10 cellular contexts compared by ENCODE assay signal in the genomic region with DNA sequence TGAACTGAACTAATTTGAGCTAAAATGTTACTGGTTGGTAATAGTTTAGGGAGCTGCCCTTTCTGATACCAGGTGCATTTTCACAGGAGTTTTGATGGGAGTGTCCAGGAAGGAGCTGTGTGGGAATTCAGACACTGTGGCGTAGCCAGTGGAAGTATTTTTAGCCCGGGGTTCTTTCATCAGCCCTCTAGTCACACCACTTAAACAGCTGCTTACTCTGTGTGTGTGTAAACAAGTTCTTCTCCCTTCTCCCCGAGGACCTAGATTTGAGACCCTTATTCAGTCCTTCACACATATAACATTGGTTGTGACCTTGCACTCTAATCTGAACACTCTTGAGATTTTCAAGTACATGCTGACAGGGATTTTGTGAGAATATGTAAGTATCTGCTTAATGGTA.
"Had no signal": no experiment of that assay in that cellular context is flagged by ENCODE, and none has a peak within 500 bp of the region (broad histone marks: within the 10 kb centered on the region; RNA-seq: fewer than 3 reads in every experiment).

No MANE protein-coding gene starts in this region.

- H3K4me1 ChIP-seq: ascending aorta, foreskin keratinocyte had no signal

- ATAC-seq: activated naive CD8-positive, alpha-beta T cell treated with anti-CD3 and anti-CD28 coated beads, Interleukin-2, amount 50 U/mL, for 24 hours; activated T-cell treated with anti-CD3 and anti-CD28 coated beads, Interleukin-2, amount 50 U/mL, for 72 hours; foreskin keratinocyte; mucosa of descending colon had no signal

- H3K4me3 ChIP-seq: ascending aorta, cardiac muscle cell, mucosa of descending colon, upper lobe of left lung had no signal

- DNase-seq: activated CD4-positive, alpha-beta memory T cell treated with anti-CD3 and anti-CD28 coated beads, Interleukin-2, amount 10 ng/mL, durations not matched to agents 7 days and 5 days; activated naive CD8-positive, alpha-beta T cell treated with anti-CD3 and anti-CD28 coated beads, Interleukin-2, amount 50 U/mL, for 24 hours; activated T-cell treated with anti-CD3 and anti-CD28 coated beads, Interleukin-2, amount 50 U/mL, for 72 hours; foreskin keratinocyte; mucosa of descending colon; stimulated activated CD4-positive, alpha-beta T cell treated with anti-CD3 and anti-CD28 coated beads, Interleukin-4, amount 100 ng/mL, for 1 hour; T-helper 9 cell; upper lobe of left lung had no signal

- H3K27ac ChIP-seq: ascending aorta, cardiac muscle cell, foreskin keratinocyte, upper lobe of left lung had no signal

- H3K36me3 ChIP-seq: ascending aorta, cardiac muscle cell, upper lobe of left lung had no signal

- H3K27me3 ChIP-seq: ascending aorta, upper lobe of left lung had no signal

- H3K9me3 ChIP-seq: ascending aorta, mucosa of descending colon, upper lobe of left lung had no signal
